25 cellular contexts compared by ENCODE assay signal in genomic region chr20:47382746-47383145, GRCh38. TPM values are rescaled to one million over a fixed set of nuclear protein-coding genes. Genes with fewer than 3 reads are reported as not detected.
DNase-seq lines count a peak whose midpoint lies in the region; ATAC-seq, FAIRE-seq and TF ChIP-seq lines count a peak whose summit lies in the region.
"Had no signal": no experiment of that assay in that cellular context is flagged by ENCODE, and none has a peak within 500 bp of the region (broad histone marks: within the 10 kb centered on the region; RNA-seq: fewer than 3 reads in every experiment).

No MANE protein-coding gene starts in this region.

- H3K36me3 ChIP-seq in PC-3 (ENCODE audit: low read depth, low read length) (no peaks in the 10 kb centered on the region), H1 (ENCODE audit: control insufficient read depth in 2 of 4, insufficient read depth in 4 of 4, low read length in 3 of 4) (no peaks in the 10 kb centered on the region; a peak in 2 of 8 replicates), parathyroid adenoma (ENCODE audit: control insufficient read depth, insufficient read depth, low read length) (no peaks in the 10 kb centered on the region)
- H3K36me3 ChIP-seq: colonic mucosa, neutrophil, vagina had no signal

- H3K9me2 ChIP-seq in PC-3 (replicated peaks; ENCODE audit: low read length): no peaks in the 10 kb centered on the region

- no peak overlapping the region for H3K23ac ChIP-seq in H1 (ENCODE audit: insufficient read length)

- H3K56ac ChIP-seq in H1 (replicated peaks; ENCODE audit: insufficient read length, low read depth, low read length): no peak overlapping the region

- H2BK20ac ChIP-seq in H1 (ENCODE audit: low read length): peak overlapping the region; percentile 100

- ATAC-seq in PC-3 (no peak), HG03108 (IDR thresholded peaks at IDR 0.05; ENCODE audit: unreplicated experiment) (no peak), GM21619 (IDR thresholded peaks at IDR 0.05; ENCODE audit: unreplicated experiment) (no peak)
- ATAC-seq: activated CD4-positive, alpha-beta T cell treated with anti-CD3 and anti-CD28 coated beads for 36 hours; activated T-cell treated with anti-CD3 and anti-CD28 coated beads, Interleukin-2, amount 50 U/mL, for 4 hours; effector memory CD8-positive, alpha-beta T cell; Right ventricle myocardium inferior had no signal

- H3K14ac ChIP-seq in H1 (ENCODE audit: insufficient read length): no peak overlapping the region

- H3K9ac ChIP-seq in PC-3 (ENCODE audit: low read length) (no peak overlapping the region), H1 (replicated peaks in 1 of 4; ENCODE audit: extremely low read depth in 1 of 4, low read depth in 3 of 4, low read length in 3 of 4) (no peak overlapping the region), parathyroid adenoma (no peak overlapping the region)

- no peaks in the 10 kb centered on the region for H4K20me1 ChIP-seq in PC-3 (ENCODE audit: low read length)
- H4K20me1 ChIP-seq in H1 (replicated peaks in 1 of 2; ENCODE audit: control insufficient read depth in 1 of 2, insufficient read depth in 2 of 2, low read length in 2 of 2): no peaks in the 10 kb centered on the region

- 0 out of 2 replicates have a peak overlapping the region, but pooled peaks have one; percentile 11 for H2AFZ ChIP-seq in PC-3 (ENCODE audit: low read length)
- no peak overlapping the region for H2AFZ ChIP-seq in H1 (ENCODE audit: low read length)
- peak overlapping the region; percentile 5 for H2AFZ ChIP-seq in parathyroid adenoma

- H3K79me2 ChIP-seq in PC-3 (ENCODE audit: low read length) (no peaks in the 10 kb centered on the region), H1 (ENCODE audit: control insufficient read depth in 1 of 2, insufficient read depth in 2 of 2, low read length in 2 of 2) (peaks cover 0 to 3% of the 10 kb centered on the region in 2 experiments; a peak in 1 of 4 replicates), parathyroid adenoma (peaks cover 6% of the 10 kb centered on the region)

- H3K4ac ChIP-seq in H1 (replicated peaks; ENCODE audit: insufficient read length, low read depth, low read length): peak overlapping the region; percentile 1

- TF ChIP-seq POLR2A in H1 (IDR thresholded peaks at IDR 0.05; ENCODE audit: control extremely low read depth in 1 of 2, low read depth in 2 of 2, low read length in 2 of 2): no peak

- H3K27ac ChIP-seq in PC-3 (ENCODE audit: low read length) (no peak overlapping the region), H1 (ENCODE audit: low read depth, low read length) (no peak overlapping the region), parathyroid adenoma (no peak overlapping the region)
- H3K27ac ChIP-seq: 22Rv1, colonic mucosa, neutrophil, testis had no signal

- peak; percentile 78 for DNase-seq in SIG-M5 treated with dmso at 0.1 percent for 504 hours (lab: John Stamatoyannopoulos, UW; ENCODE audit: unreplicated experiment)
- DNase-seq in SIG-M5 (lab: John Stamatoyannopoulos, UW): no peak
- peak; percentile 23 for DNase-seq in PC-3
- DNase-seq in H1 (ENCODE audit: low read depth in 1 of 2, low spot score in 2 of 2): no peak
- no peak for DNase-seq in pons (ENCODE audit: low spot score)
- DNase-seq: activated CD4-positive, alpha-beta T cell treated with anti-CD3 and anti-CD28 coated beads for 36 hours; activated gamma-delta T cell treated with Interleukin-2 at 50 U/mL for 16 hours; activated T-cell treated with anti-CD3 and anti-CD28 coated beads, Interleukin-2, amount 50 U/mL, for 4 hours; CD4-positive, alpha-beta T cell; colonic mucosa; effector memory CD8-positive, alpha-beta T cell; foreskin melanocyte; NCI-H1105 treated with DMSO at 0.1 percent for 48 hours; NCI-H2029 treated with DMSO at 0.1 percent for 48 hours; NCI-H82; stimulated activated CD4-positive, alpha-beta T cell treated with anti-CD3 and anti-CD28 coated beads, Interleukin-15, amount 100 ng/mL, for 24 hours; stimulated activated naive CD4-positive, alpha-beta T cell; testis had no signal

- H3F3A ChIP-seq in PC-3 (ENCODE audit: low read length, unreplicated experiment): no peaks in the 10 kb centered on the region

- TF ChIP-seq RAD21 in H1 (IDR thresholded peaks at IDR 0.05 in 1 of 2, conservative IDR thresholded peaks at IDR 0.05 in 1 of 2; ENCODE audit: low read depth in 2 of 2, low read length in 2 of 2): no peak

- H4K8ac ChIP-seq in H1 (ENCODE audit: extremely low read depth, insufficient read depth, low read length): no peak overlapping the region

- H3K4me3 ChIP-seq in PC-3 (ENCODE audit: low read length) (no peak overlapping the region), H1 (ENCODE audit: extremely low read depth in 1 of 4, insufficient read depth in 2 of 4, low read depth in 3 of 4, low read length in 4 of 4) (no peak overlapping the region), parathyroid adenoma (ENCODE audit: low read depth, low read length) (no peak overlapping the region)
- H3K4me3 ChIP-seq: colonic mucosa, testis, vagina had no signal

- intact Hi-C loops in PC-3 (cut with micrococcal nuclease): loop anchor here (5.0 kb wide), 1 partner anchor 630 kb away; no protein-coding TSS in a partner anchor

- H3K4me1 ChIP-seq in PC-3 (ENCODE audit: insufficient read depth, low read length) (peaks cover 12% of the 10 kb centered on the region), H1 (replicated peaks in 1 of 4; ENCODE audit: control insufficient read depth in 3 of 4, insufficient read depth in 4 of 4, low read length in 3 of 4) (peaks cover 0 to 8% (median 2%) of the 10 kb centered on the region in 4 experiments; a peak in 5 of 7 replicates), parathyroid adenoma (peaks cover 8% of the 10 kb centered on the region)
- H3K4me1 ChIP-seq: colonic mucosa had no signal

- no peaks in the 10 kb centered on the region for H3K27me3 ChIP-seq in PC-3 (ENCODE audit: low read length)
- no peaks in the 10 kb centered on the region for H3K27me3 ChIP-seq in H1 (replicated peaks in 1 of 4; ENCODE audit: control insufficient read depth in 3 of 4, extremely low read depth in 1 of 4, insufficient read depth in 3 of 4, low read length in 3 of 4)
- no peaks in the 10 kb centered on the region for H3K27me3 ChIP-seq in parathyroid adenoma (ENCODE audit: control insufficient read depth, insufficient read depth, low read length)
- H3K27me3 ChIP-seq: colonic mucosa, neutrophil, testis, vagina had no signal

- H4K91ac ChIP-seq in H1 (replicated peaks; ENCODE audit: insufficient read length, low read length): peak overlapping the region; percentile 63

- TF ChIP-seq EP300 in H1 (IDR thresholded peaks at IDR 0.05; ENCODE audit: borderline replicate concordance in 1 of 2, low read depth in 2 of 2, low read length in 2 of 2): no peak

- TF ChIP-seq CTCF in PC-3 (conservative IDR thresholded peaks at IDR 0.05; ENCODE audit: low read depth, low read length) (no peak), H1 (IDR thresholded peaks at IDR 0.05; ENCODE audit: control extremely low read depth in 1 of 3, insufficient read depth in 1 of 3, low read depth in 1 of 3, low read length in 3 of 3) (no peak), parathyroid adenoma (IDR thresholded peaks at IDR 0.05) (no peak)

- H2BK5ac ChIP-seq in H1 (ENCODE audit: low read depth, low read length): peak overlapping the region; percentile 10; the same call in 1 of the 2 replicates

- WGBS in H1 (ENCODE audit: extremely low coverage in 1 of 2, insufficient coverage in 1 of 2, insufficient read length in 1 of 2, insufficient replicate concordance in 2 of 2, low coverage in 1 of 2, low lambda C conversion rate in 2 of 2, missing lambda C conversion rate in 1 of 2), 2 experiments: 98% methylated on average over 3 of the region's 3 CpGs; no CpG with 5 or more reads in 1 of the 2 experiments

- H2BK12ac ChIP-seq in H1 (ENCODE audit: low read depth, low read length): peak overlapping the region; percentile 86

- H3K23me2 ChIP-seq in H1 (ENCODE audit: low read depth, low read length): no peaks in the 10 kb centered on the region; the same call in 1 of the 2 replicates

- CTCF ChIA-PET in PC-3 (lab: Charles Lee) (interaction anchor here (3.5 kb wide), 1 partner anchor 110 kb away, joined by 123 read pairs; no protein-coding TSS in a partner anchor), H1 (lab: Charles Lee; ENCODE audit: partially characterized antibody) (interaction anchor here (0.8 to 7.2 kb wide), 17 partner anchors 10 to 185 kb away, joined by 3 to 179 read pairs (median 14); no protein-coding TSS in a partner anchor)

- no peak for FAIRE-seq in H1 (lab: Jason Lieb, UNC)

- H3K79me1 ChIP-seq in H1 (ENCODE audit: low read depth, low read length): no peaks in the 10 kb centered on the region

- POLR2A ChIA-PET in PC-3 (lab: Charles Lee; ENCODE audit: unreplicated experiment) (no interaction called here), H1 (lab: Charles Lee; ENCODE audit: partially characterized antibody) (interaction anchor here (1.5 to 4.0 kb wide), 8 partner anchors 12 to 132 kb away, joined by 3 to 31 read pairs (median 16); no protein-coding TSS in a partner anchor)

- H2BK15ac ChIP-seq in H1 (ENCODE audit: low read length): peak overlapping the region; percentile 93

- BruUV-seq in PC-3 (replicated peaks; lab: Mats Ljungman, UMichigan): no TSS peak

- peak overlapping the region; percentile 75; the same call in 1 of the 2 replicates for H2AK5ac ChIP-seq in H1 (ENCODE audit: low read depth, low read length)

- peak overlapping the region; percentile 1 for H2BK120ac ChIP-seq in H1 (replicated peaks; ENCODE audit: low read depth, low read length)

- H3K9me3 ChIP-seq in PC-3 (ENCODE audit: low read length) (no peaks in the 10 kb centered on the region), H1 (ENCODE audit: insufficient read depth in 2 of 2, low read depth in 1 of 2, low read length in 1 of 2) (no peaks in the 10 kb centered on the region), parathyroid adenoma (ENCODE audit: control insufficient read depth, low read length) (no peaks in the 10 kb centered on the region)
- H3K9me3 ChIP-seq: colonic mucosa, neutrophil, testis, vagina had no signal

- H3K4me2 ChIP-seq in PC-3 (ENCODE audit: low read length): no peak overlapping the region
- no peak overlapping the region for H3K4me2 ChIP-seq in H1 (ENCODE audit: insufficient read depth in 1 of 2, low read depth in 2 of 2, low read length in 2 of 2)
- H3K4me2 ChIP-seq in parathyroid adenoma (ENCODE audit: low read length): no peak overlapping the region

- H4K5ac ChIP-seq in H1 (ENCODE audit: insufficient read length, low read depth, low read length): no peak overlapping the region

- peak overlapping the region; percentile 44; the same call in 1 of the 2 replicates for H3K18ac ChIP-seq in H1 (ENCODE audit: extremely low read depth, low read length)

RNA-seq across cellular contexts. Expression of gene ZMYND8, which starts 26.2 kb away (rescaled TPM):
- 11.6 and 12.8 TPM in 2 replicates for total RNA-seq in PC-3 (2014; rRNA removed)
- total RNA-seq in H1 (2021; fragmentation: NEBNext Ultra II Directional; extraction: Animal tissue kit (Norgen Biotek cat#: 25700)): 163 TPM in 2 replicates
- 50.5 and 58.5 TPM in 2 replicates for polyA plus RNA-seq in H1 (2011; rRNA removed)
- polyA plus RNA-seq in H1 (2011; cell fraction: cytosol; rRNA removed): 66.1 TPM
- 123 TPM for polyA plus RNA-seq in H1 (2011; cell fraction: nucleus; rRNA removed)
- 71.7 to 113 TPM (median 77.5 TPM) in 4 replicates for polyA plus RNA-seq in H1 (2012, experiment 1 of 2)
- polyA plus RNA-seq in H1 (2012, experiment 2 of 2): 9.8 TPM
- polyA plus RNA-seq in H1 (2013, experiment 1 of 2): 70.7 TPM
- polyA plus RNA-seq in H1 (2013, experiment 2 of 2): 69.6 TPM
- polyA minus RNA-seq in H1 (2011; rRNA and poly(A)+ RNA removed): 67.9 and 102 TPM in 2 replicates
- polyA minus RNA-seq in H1 (2011; cell fraction: cytosol; rRNA and poly(A)+ RNA removed): 53.2 TPM
- polyA minus RNA-seq in H1 (2011; cell fraction: nucleus; rRNA and poly(A)+ RNA removed): 91.2 TPM

Comparison
In these comparisons a context has a peak if more than half of its experiments do, and no peak if none do; other contexts are left out.
1. DNase-seq: peak in SIG-M5 treated with dmso at 0.1 percent for 504 hours (single experiment) and PC-3 (single experiment); none in SIG-M5 (single experiment), H1 (0 of 2) and pons (single experiment).
2. RNA of gene ZMYND8, which starts 26.2 kb away (total RNA-seq): 163 TPM in H1; 11.6 to 12.8 TPM in PC-3; every median in the first group is over 10 times any median in the second.